ENCODE assay signal across 11 cellular contexts in the genomic region with DNA sequence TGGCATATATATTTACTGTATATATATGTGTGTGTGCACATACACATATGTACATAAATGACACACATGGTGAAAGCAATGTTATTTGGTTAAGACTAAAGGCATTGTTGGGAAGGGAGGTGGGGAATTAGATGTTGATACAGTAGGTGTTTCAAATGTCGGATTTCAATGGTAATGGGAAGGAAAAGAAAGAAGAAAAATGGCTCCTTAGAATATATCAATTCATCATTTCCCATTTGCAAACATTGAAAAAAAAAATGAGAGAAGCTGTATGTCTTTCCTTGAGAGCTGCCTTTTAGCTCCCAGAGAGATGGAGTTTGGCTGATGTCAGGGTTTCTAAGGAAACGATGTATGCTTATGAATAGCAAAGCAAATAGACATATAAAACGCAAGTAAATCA.
"Had no signal": no experiment of that assay in that cellular context is flagged by ENCODE, and none has a peak within 500 bp of the region (broad histone marks: within the 10 kb centered on the region; RNA-seq: fewer than 3 reads in every experiment).

No MANE protein-coding gene starts in this region.

- H3K36me3 ChIP-seq: sigmoid colon, upper lobe of right lung had no signal

- H3K4me3 ChIP-seq: sigmoid colon, upper lobe of right lung had no signal

- H3K4me1 ChIP-seq: sigmoid colon had no signal

- ATAC-seq: activated CD4-positive, CD25-positive, alpha-beta regulatory T cell treated with anti-CD3 and anti-CD28 coated beads, Interleukin-2, amount 50 U/mL, for 24 hours had no signal

- DNase-seq: activated CD4-positive, alpha-beta T cell treated with anti-CD3 and anti-CD28 coated beads, Interleukin-2, amount 50 U/mL, for 4 hours; activated CD8-positive, alpha-beta memory T cell treated with anti-CD3 and anti-CD28 coated beads, Interleukin-2, amount 10 ng/mL, durations not matched to agents 7 days and 5 days; activated effector memory CD4-positive, alpha-beta T cell treated with anti-CD3 and anti-CD28 coated beads, Interleukin-2, amount 50 U/mL, for 16 hours; activated T-cell treated with anti-CD3 and anti-CD28 coated beads, Interleukin-2, amount 50 U/mL, for 24 hours; amygdala; endodermal cell; glutamatergic neuron; stimulated activated CD4-positive, alpha-beta T cell treated with anti-CD3 and anti-CD28 coated beads, Interleukin-2, amount 100 ng/mL, for 48 hours had no signal

- H3K27me3 ChIP-seq: upper lobe of right lung had no signal

- H3K9me3 ChIP-seq: sigmoid colon, upper lobe of right lung had no signal

- H3K27ac ChIP-seq: sigmoid colon, upper lobe of right lung had no signal
